Comparison of ENCODE assay signal across 20 cellular contexts in the genomic region with DNA sequence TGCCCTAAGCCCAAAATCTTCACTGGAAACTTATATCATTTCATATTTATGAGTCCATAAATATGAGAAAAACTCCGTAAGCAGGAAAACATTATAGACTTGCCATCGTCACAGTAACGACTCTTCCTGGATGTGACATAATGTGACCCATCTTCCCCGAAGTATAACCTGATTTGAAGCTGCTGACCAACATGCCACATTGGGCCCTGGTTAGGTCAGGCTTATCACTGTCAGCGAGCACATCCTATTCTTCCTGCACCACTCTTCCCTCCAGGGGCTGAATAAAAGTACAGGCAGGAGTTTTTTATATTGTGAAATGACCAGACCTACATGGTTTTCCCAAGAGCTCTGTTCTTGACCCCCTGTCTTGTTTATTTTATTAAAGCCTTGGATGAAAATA. TPM values are rescaled to one million over a fixed set of nuclear protein-coding genes. Genes with fewer than 3 reads are reported as not detected.
"Had no signal": no experiment of that assay in that cellular context is flagged by ENCODE, and none has a peak within 500 bp of the region (broad histone marks: within the 10 kb centered on the region; RNA-seq: fewer than 3 reads in every experiment).

No MANE protein-coding gene starts in this region.

- H3K4me3 ChIP-seq: heart left ventricle, mucosa of descending colon, pancreas had no signal

- H3K27me3 ChIP-seq: heart left ventricle, neutrophil had no signal

- H3K9me3 ChIP-seq: heart left ventricle, mucosa of descending colon, neutrophil, pancreas had no signal

- DNase-seq: foreskin melanocyte; heart left ventricle; hippocampal formation; kidney glomerular epithelial cell; mammary epithelial cell; mucosa of descending colon; naive thymus-derived CD8-positive, alpha-beta T cell; pancreas; right cardiac atrium; small intestine; stimulated activated CD4-positive, alpha-beta T cell treated with anti-CD3 and anti-CD28 coated beads, Interleukin-12 subunit alpha, Interleukin-12 subunit beta, amount 100 ng/mL, for 4 hours; stimulated activated CD4-positive, alpha-beta T cell treated with anti-CD3 and anti-CD28 coated beads, Interleukin-2, amount 100 ng/mL, for 48 hours; stimulated activated naive CD4-positive, alpha-beta T cell treated with Interleukin-2 at 50 U/mL for 16 hours; trophoblast cell had no signal

- H3K4me1 ChIP-seq: pancreas had no signal

- H3K36me3 ChIP-seq: heart left ventricle, neutrophil, pancreas had no signal

- H3K27ac ChIP-seq: heart left ventricle, neutrophil, pancreas had no signal

- ATAC-seq: heart left ventricle; mucosa of descending colon; naive thymus-derived CD8-positive, alpha-beta T cell; pancreas; right cardiac atrium had no signal

RNA-seq across cellular contexts. Expression of a gene that starts 12.1 kb away (rescaled TPM):
- total RNA-seq: heart left ventricle; naive thymus-derived CD8-positive, alpha-beta T cell; pancreas; progenitor cell of endocrine pancreas had no signal
- polyA plus RNA-seq: esophagus; heart left ventricle; mammary epithelial cell; naive thymus-derived CD8-positive, alpha-beta T cell; neural cell; pancreas; small intestine; thymus; urinary bladder had no signal
